ENCODE assay signal across 22 cellular contexts in genomic region chr5:180521101-180521500, GRCh38. TPM values are rescaled to one million over a fixed set of nuclear protein-coding genes. Genes with fewer than 3 reads are reported as not detected.
DNase-seq lines count a peak whose midpoint lies in the region; ATAC-seq and TF ChIP-seq lines count a peak whose summit lies in the region.
"Had no signal": no experiment of that assay in that cellular context is flagged by ENCODE, and none has a peak within 500 bp of the region (broad histone marks: within the 10 kb centered on the region; RNA-seq: fewer than 3 reads in every experiment).

No MANE protein-coding gene starts in this region.

- H3K4me3 ChIP-seq in testis, result no peak overlapping the region
- H3K4me3 ChIP-seq: SJSA1, upper lobe of left lung had no signal

- no peak for TF ChIP-seq POLR2A in testis (IDR thresholded peaks at IDR 0.05)

- 95 to 99% methylated on average over 3 of the region's 3 CpGs for whole genome bisulfite sequencing in testis, 2 donors

- intact Hi-C loops in left cardiac atrium (cut with DNase I), result no loop called here
- intact Hi-C loops in testis (cut with DNase I; ENCODE audit: low total_unique reads), result no loop called here

- H3K4me1 ChIP-seq in foreskin keratinocyte (peaks cover 20% of the 10 kb centered on the region), testis (peaks cover 12% of the 10 kb centered on the region)

- H3K27ac Mint-ChIP-seq in HFFc6, result peak overlapping the region; percentile 40; the same call in 1 of the 2 replicates
- H3K27ac Mint-ChIP-seq: activated CD4-positive, alpha-beta T cell treated with anti-CD3 and anti-CD28 coated beads, Interleukin-2, amount 10 ng/mL, durations not matched to agents 24 days and 14 days; activated naive CD4-positive, alpha-beta T cell treated with anti-CD3 and anti-CD28 coated beads, Interleukin-2, amount 50 U/mL, for 24 hours; stimulated activated memory B cell treated with anti-CD40 and anti-IgM and Interleukin-4, amounts not matched to agents 10 μg/mL and 1 μg/mL and 100 μg/mL, for 72 hours had no signal

- no peaks in the 10 kb centered on the region for H3K9me3 Mint-ChIP-seq in HFFc6
- H3K9me3 Mint-ChIP-seq: activated CD4-positive, alpha-beta T cell treated with anti-CD3 and anti-CD28 coated beads, Interleukin-2, amount 10 ng/mL, durations not matched to agents 24 days and 14 days; activated naive CD4-positive, alpha-beta T cell treated with anti-CD3 and anti-CD28 coated beads, Interleukin-2, amount 50 U/mL, for 24 hours; nephron; stimulated activated memory B cell treated with anti-CD40 and anti-IgM and Interleukin-4, amounts not matched to agents 10 μg/mL and 1 μg/mL and 100 μg/mL, for 72 hours had no signal

- no peaks in the 10 kb centered on the region for H3K27me3 Mint-ChIP-seq in HFFc6 (ENCODE audit: insufficient read depth)
- H3K27me3 Mint-ChIP-seq: activated CD4-positive, alpha-beta T cell treated with anti-CD3 and anti-CD28 coated beads, Interleukin-2, amount 10 ng/mL, durations not matched to agents 24 days and 14 days; activated naive CD4-positive, alpha-beta T cell treated with anti-CD3 and anti-CD28 coated beads, Interleukin-2, amount 50 U/mL, for 24 hours; stimulated activated memory B cell treated with anti-CD40 and anti-IgM and Interleukin-4, amounts not matched to agents 10 μg/mL and 1 μg/mL and 100 μg/mL, for 72 hours had no signal

- H3K4me3 Mint-ChIP-seq in HFFc6, result no peak overlapping the region
- H3K4me3 Mint-ChIP-seq: activated CD4-positive, alpha-beta T cell treated with anti-CD3 and anti-CD28 coated beads, Interleukin-2, amount 10 ng/mL, durations not matched to agents 24 days and 14 days; activated naive CD4-positive, alpha-beta T cell treated with anti-CD3 and anti-CD28 coated beads, Interleukin-2, amount 50 U/mL, for 24 hours; nephron; stimulated activated memory B cell treated with anti-CD40 and anti-IgM and Interleukin-4, amounts not matched to agents 10 μg/mL and 1 μg/mL and 100 μg/mL, for 72 hours had no signal

- H3K27me3 ChIP-seq in foreskin keratinocyte (no peaks in the 10 kb centered on the region), testis (no peaks in the 10 kb centered on the region)
- H3K27me3 ChIP-seq: SJSA1, upper lobe of left lung had no signal

- peaks cover 41% of the 10 kb centered on the region for H3K4me1 Mint-ChIP-seq in HFFc6 (ENCODE audit: low read depth)

- DNase-seq in HFFc6, result no peak
- peak; percentile 46 for DNase-seq in RWPE1 (ENCODE audit: low spot score)
- DNase-seq in foreskin keratinocyte, result peak; percentile 69 to 85
- peak; percentile 85 for DNase-seq in renal cortical epithelial cell (ENCODE audit: low read depth)
- no peak for DNase-seq in 8988T
- no peak for DNase-seq in left cardiac atrium
- no peak for DNase-seq in testis
- DNase-seq: activated CD4-positive, alpha-beta T cell treated with anti-CD3 and anti-CD28 coated beads, Interleukin-2, amount 10 ng/mL, durations not matched to agents 24 days and 14 days; amygdala; effector CD4-positive, alpha-beta T cell; foreskin melanocyte; Kasumi-1; NCI-H146; NCI-H446 treated with DMSO at 0.1 percent for 48 hours; T1000; upper lobe of left lung; WERI-Rb-1 had no signal

- peak; percentile 91 for ATAC-seq in foreskin keratinocyte
- no peak for ATAC-seq in left cardiac atrium
- ATAC-seq: stimulated activated memory B cell treated with anti-CD40 and anti-IgM and Interleukin-4, amounts not matched to agents 10 μg/mL and 1 μg/mL and 100 μg/mL, for 72 hours had no signal

- TF ChIP-seq CTCF in HFFc6 (IDR thresholded peaks at IDR 0.05) (no peak), RWPE1 (conservative IDR thresholded peaks at IDR 0.05; ENCODE audit: low read depth) (no peak), foreskin keratinocyte (conservative IDR thresholded peaks at IDR 0.05) (no peak), testis (IDR thresholded peaks at IDR 0.05) (no peak)

- H3K36me3 ChIP-seq in testis (ENCODE audit: low read depth, missing control alignments), result no peaks in the 10 kb centered on the region
- H3K36me3 ChIP-seq: upper lobe of left lung, WERI-Rb-1 had no signal

- POLR2A ChIA-PET in RWPE1 (lab: Yijun Ruan, JAX; ENCODE audit: low non-redundant PET), result no interaction called here

- no peaks in the 10 kb centered on the region for H3K9me3 ChIP-seq in testis
- H3K9me3 ChIP-seq: SJSA1, upper lobe of left lung had no signal

- CTCF ChIA-PET in RWPE1 (lab: Yijun Ruan, JAX), result interaction anchor here (0.5 to 1.4 kb wide), 2 partner anchors 11 to 490 kb away, joined by 3 to 6 read pairs; no protein-coding TSS in a partner anchor

- H3K36me3 Mint-ChIP-seq in HFFc6 (ENCODE audit: low read depth), result no peaks in the 10 kb centered on the region
- H3K36me3 Mint-ChIP-seq: activated naive CD4-positive, alpha-beta T cell treated with anti-CD3 and anti-CD28 coated beads, Interleukin-2, amount 50 U/mL, for 24 hours had no signal

- peak overlapping the region; percentile 70 for H3K27ac ChIP-seq in RWPE1
- H3K27ac ChIP-seq in foreskin keratinocyte, result peak overlapping the region; percentile 10
- no peak overlapping the region for H3K27ac ChIP-seq in testis
- H3K27ac ChIP-seq: C4-2B, SJSA1, upper lobe of left lung, WERI-Rb-1 had no signal

RNA-seq across cellular contexts. Expression of gene CNOT6, which starts 26.9 kb away (rescaled TPM):
- 10 to 100 TPM; 17.0 to 20.8 (median 17.6) TPM for total RNA-seq in HFFc6 (2021; fragmentation: NEBNext Ultra II Directional; extraction: Animal tissue kit (Norgen Biotek cat#: 25700))
- total RNA-seq in foreskin keratinocyte, result 31.8 and 38.2 TPM in 2 replicates
- 9.1 and 9.2 TPM in 2 replicates for polyA plus RNA-seq in foreskin keratinocyte
- total RNA-seq in renal cortical epithelial cell, result 14.2 and 47.7 TPM in 2 replicates
- total RNA-seq in left cardiac atrium, result 10 to 100 TPM; 12.0 to 15.8 TPM
- total RNA-seq in testis, result 10 to 100 TPM; 28.9 to 29.7 TPM
- 22.1 TPM for polyA plus RNA-seq in testis (ENCODE audit: insufficient read depth, low read depth, low replicate concordance)

Comparison
In these comparisons a context has a peak if more than half of its experiments do, and no peak if none do; other contexts are left out.
1. DNase-seq: peak in RWPE1 (single experiment), foreskin keratinocyte (2 of 2) and renal cortical epithelial cell (single experiment); none in HFFc6 (single experiment), 8988T (single experiment), left cardiac atrium (single experiment) and testis (single experiment).
2. H3K27ac ChIP-seq: peak in RWPE1 (single experiment) and foreskin keratinocyte (single experiment); none in testis (0 of 2).